Comparison of ENCODE assay signal across 20 cellular contexts in genomic region chr2:96131152-96131817, GRCh38. TPM values are rescaled to one million over a fixed set of nuclear protein-coding genes. Genes with fewer than 3 reads are reported as not detected.
DNase-seq lines count a peak whose midpoint lies in the region; ATAC-seq and TF ChIP-seq lines count a peak whose summit lies in the region.
"Had no signal": no experiment of that assay in that cellular context is flagged by ENCODE, and none has a peak within 500 bp of the region (broad histone marks: within the 10 kb centered on the region; RNA-seq: fewer than 3 reads in every experiment).

No MANE protein-coding gene starts in this region.

- H3K9me3 ChIP-seq in MM.1S (replicated peaks; ENCODE audit: insufficient read depth, low read length): no peaks in the 10 kb centered on the region
- H3K9me3 ChIP-seq: ascending aorta, uterus had no signal

- peaks cover 52% of the 10 kb centered on the region for H3K36me3 Mint-ChIP-seq in activated T-helper 17 cell treated with anti-CD3 and anti-CD28 coated beads, Interleukin-2, amount 50 U/mL, for 72 hours (ENCODE audit: low read depth)
- H3K36me3 Mint-ChIP-seq: neural progenitor cell had no signal

- peaks cover 25% of the 10 kb centered on the region for H3K4me1 ChIP-seq in MM.1S (ENCODE audit: low read length)
- H3K4me1 ChIP-seq: ascending aorta, neural progenitor cell, uterus had no signal

- H3K27me3 Mint-ChIP-seq in activated T-helper 17 cell treated with anti-CD3 and anti-CD28 coated beads, Interleukin-2, amount 50 U/mL, for 72 hours: no peaks in the 10 kb centered on the region

- no peaks in the 10 kb centered on the region for H3K36me3 ChIP-seq in MM.1S (replicated peaks; ENCODE audit: insufficient read depth, low read length)
- H3K36me3 ChIP-seq: ascending aorta, neural progenitor cell, uterus had no signal

- peak; percentile 68 for DNase-seq in activated CD8-positive, alpha-beta memory T cell treated with anti-CD3 and anti-CD28 coated beads for 24 hours
- DNase-seq in activated CD8-positive, alpha-beta memory T cell treated with anti-CD3 and anti-CD28 coated beads, Interleukin-2, amount 50 U/mL, for 48 hours: no peak
- DNase-seq in MM.1S (peak; percentile 60), posterior vena cava (ENCODE audit: low spot score) (no peak)
- peak; percentile 36 for DNase-seq in stimulated activated CD4-positive, alpha-beta T cell treated with anti-CD3 and anti-CD28 coated beads, Interleukin-4, amount 100 ng/mL, for 1 hour
- DNase-seq: C1 segment of cervical spinal cord, DMS79, foreskin melanocyte, left cardiac atrium, NCI-H1417, uterus had no signal

- peak; percentile 86 for ATAC-seq in activated T-helper 17 cell treated with anti-CD3 and anti-CD28 coated beads, Interleukin-2, amount 50 U/mL, for 72 hours (replicated peaks)
- no peak for ATAC-seq in HG03097 (IDR thresholded peaks at IDR 0.05; ENCODE audit: low FRiP score, unreplicated experiment)
- no peak for ATAC-seq in HG03039 (IDR thresholded peaks at IDR 0.05; ENCODE audit: unreplicated experiment)
- ATAC-seq: left cardiac atrium had no signal

- H3K27me3 ChIP-seq in MM.1S (replicated peaks; ENCODE audit: insufficient read depth, low read length): peaks cover 29% of the 10 kb centered on the region; the same call in 1 of the 2 replicates
- H3K27me3 ChIP-seq: ascending aorta, uterus had no signal

- H3K4me3 Mint-ChIP-seq in activated T-helper 17 cell treated with anti-CD3 and anti-CD28 coated beads, Interleukin-2, amount 50 U/mL, for 72 hours: peak overlapping the region; percentile 62
- H3K4me3 Mint-ChIP-seq: neural progenitor cell had no signal

- intact Hi-C loops in posterior vena cava (cut with DNase I): no loop called here

- H3K4me3 ChIP-seq in MM.1S (ENCODE audit: low read length): peak overlapping the region; percentile 23
- H3K4me3 ChIP-seq: ascending aorta, neural progenitor cell, uterus had no signal

- peak overlapping the region; percentile 94 for H3K27ac Mint-ChIP-seq in activated T-helper 17 cell treated with anti-CD3 and anti-CD28 coated beads, Interleukin-2, amount 50 U/mL, for 72 hours
- H3K27ac Mint-ChIP-seq: neural progenitor cell had no signal

- H3K27ac ChIP-seq in MM.1S (ENCODE audit: low read length): peak overlapping the region; percentile 25; the same call in 1 of the 2 replicates
- H3K27ac ChIP-seq: ascending aorta, neural progenitor cell, uterus, VCaP had no signal

- no peaks in the 10 kb centered on the region for H3K9me3 Mint-ChIP-seq in activated T-helper 17 cell treated with anti-CD3 and anti-CD28 coated beads, Interleukin-2, amount 50 U/mL, for 72 hours
- H3K9me3 Mint-ChIP-seq: neural progenitor cell had no signal

- H3K9ac ChIP-seq in MM.1S (ENCODE audit: low read length): peak overlapping the region; percentile 2; the same call in 1 of the 2 replicates
- H3K9ac ChIP-seq: neural progenitor cell had no signal

- H3K9me2 ChIP-seq in MM.1S (replicated peaks; ENCODE audit: insufficient read depth, low read length): no peaks in the 10 kb centered on the region

- no peaks in the 10 kb centered on the region for H3K79me2 ChIP-seq in MM.1S (ENCODE audit: low read length)

- H3K4me2 ChIP-seq in MM.1S (ENCODE audit: low read depth, low read length): peak overlapping the region; percentile 59
- H3K4me2 ChIP-seq: neural progenitor cell had no signal

- no peak for TF ChIP-seq CTCF in MM.1S (IDR thresholded peaks at IDR 0.05; ENCODE audit: low read length)

- peaks cover 20% of the 10 kb centered on the region for H3K4me1 Mint-ChIP-seq in activated T-helper 17 cell treated with anti-CD3 and anti-CD28 coated beads, Interleukin-2, amount 50 U/mL, for 72 hours
- H3K4me1 Mint-ChIP-seq: neural progenitor cell had no signal

- peaks cover 13% of the 10 kb centered on the region for H3F3A ChIP-seq in MM.1S (ENCODE audit: insufficient read depth, low read length)

- H2AFZ ChIP-seq in MM.1S (ENCODE audit: low read length): peak overlapping the region; percentile 17
- H2AFZ ChIP-seq: neural progenitor cell had no signal

- no peaks in the 10 kb centered on the region for H4K20me1 ChIP-seq in MM.1S (ENCODE audit: insufficient read depth, low read length)

RNA-seq across cellular contexts. Expression of gene ASTL, which starts 7.0 kb away (rescaled TPM):
- total RNA-seq in activated T-helper 17 cell treated with anti-CD3 and anti-CD28 coated beads, Interleukin-2, amount 50 U/mL, for 72 hours: 1 to 10 TPM in 1 of 2 donors, under 1 TPM in 1; 0.93 to 6.9 TPM
- not detected for total RNA-seq in posterior vena cava
- total RNA-seq: A673, ascending aorta, cerebellum, endothelial cell of umbilical vein, left cardiac atrium, uterus had no signal

RNA-seq across cellular contexts. Expression of gene DUSP2, which starts 14.0 kb away (rescaled TPM):
- total RNA-seq in activated T-helper 17 cell treated with anti-CD3 and anti-CD28 coated beads, Interleukin-2, amount 50 U/mL, for 72 hours: 100 to 1,000 TPM in 1 of 2 donors, 10 to 100 TPM in 1; 82.0 to 379 TPM
- 1 to 10 TPM; 3.5 to 3.8 TPM for total RNA-seq in posterior vena cava

RNA-seq across cellular contexts. Expression of gene ADRA2B, which starts 14.9 kb away (rescaled TPM):
- total RNA-seq in activated T-helper 17 cell treated with anti-CD3 and anti-CD28 coated beads, Interleukin-2, amount 50 U/mL, for 72 hours: 1 to 10 TPM in 1 of 2 donors, under 1 TPM in 1; 0.09 to 1.3 TPM
- 1 to 10 TPM; 4.1 to 7.1 TPM for total RNA-seq in posterior vena cava
- total RNA-seq: A673, cerebellum, endothelial cell of umbilical vein had no signal

Comparison
In these comparisons a context has a peak if more than half of its experiments do, and no peak if none do; other contexts are left out.
1. DNase-seq: peak in activated CD8-positive, alpha-beta memory T cell treated with anti-CD3 and anti-CD28 coated beads for 24 hours (single experiment), MM.1S (single experiment) and stimulated activated CD4-positive, alpha-beta T cell treated with anti-CD3 and anti-CD28 coated beads, Interleukin-4, amount 100 ng/mL, for 1 hour (single experiment); none in activated CD8-positive, alpha-beta memory T cell treated with anti-CD3 and anti-CD28 coated beads, Interleukin-2, amount 50 U/mL, for 48 hours (single experiment) and posterior vena cava (single experiment).
2. RNA of gene DUSP2, which starts 14.0 kb away (total RNA-seq): 82.0 to 379 TPM in activated T-helper 17 cell treated with anti-CD3 and anti-CD28 coated beads, Interleukin-2, amount 50 U/mL, for 72 hours; 3.5 to 3.8 TPM in posterior vena cava; every median in the first group is over 10 times any median in the second.